8 cellular contexts compared by ENCODE assay signal in the genomic region with DNA sequence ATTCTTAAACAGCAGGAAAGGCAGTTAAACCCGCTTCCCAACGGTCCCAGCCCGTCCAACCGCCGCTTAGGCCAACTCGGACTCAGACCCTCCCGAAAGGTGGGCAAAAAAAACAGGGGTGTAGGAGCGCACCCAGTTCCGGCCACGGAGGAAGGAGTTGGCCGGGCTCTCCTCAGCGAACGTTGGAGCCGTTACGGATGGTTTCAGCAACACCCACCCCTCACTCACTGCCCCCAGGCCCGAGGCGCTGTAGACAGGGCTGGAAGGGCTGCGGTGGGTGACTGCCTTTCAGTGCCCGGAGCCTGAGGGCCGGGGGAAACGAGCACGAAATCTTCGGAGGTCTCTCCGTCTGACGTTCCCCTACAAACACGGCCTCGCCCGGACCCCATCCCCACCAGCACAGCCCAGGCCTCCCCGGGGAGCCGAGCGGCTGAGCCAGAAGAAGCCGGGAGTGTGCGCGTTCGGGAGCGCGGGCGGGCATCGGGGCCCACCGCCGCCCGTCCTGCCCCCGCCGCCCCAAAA. TPM values are rescaled to one million over a fixed set of nuclear protein-coding genes. Genes with fewer than 3 reads are reported as not detected.
A peak's percentile ranks its signal among the peaks of the same experiment; 100 is the strongest.
DNase-seq lines count a peak whose midpoint lies in the region; ATAC-seq and TF ChIP-seq lines count a peak whose summit lies in the region.

No MANE protein-coding gene starts in this region.

- CTCF ChIA-PET in SK-N-SH (lab: Yijun Ruan, JAX): interaction anchor here (0.7 kb wide), 1 partner anchor 28 kb away, joined by 3 read pairs; no protein-coding TSS in a partner anchor

- peak overlapping the region; percentile 59 for H3K27ac Mint-ChIP-seq in central memory CD8-positive, alpha-beta T cell (ENCODE audit: low read depth)

- H2AFZ ChIP-seq in SK-N-SH (ENCODE audit: low read depth): no peak overlapping the region

- H3K9me3 Mint-ChIP-seq in central memory CD8-positive, alpha-beta T cell: no peaks in the 10 kb centered on the region

- no peak for TF ChIP-seq RAD21 in SK-N-SH (IDR thresholded peaks at IDR 0.05; ENCODE audit: low read length)

- peaks cover 12% of the 10 kb centered on the region for H3F3A ChIP-seq in SK-N-SH (replicated peaks; ENCODE audit: insufficient read depth)

- H3K27me3 Mint-ChIP-seq in central memory CD8-positive, alpha-beta T cell: no peaks in the 10 kb centered on the region

- H3K9me2 ChIP-seq in SK-N-SH: no peaks in the 10 kb centered on the region

- H3K27ac ChIP-seq in SK-N-SH (ENCODE audit: low read depth in 2 of 2, low read length in 1 of 2) (peak overlapping the region; percentile 72 to 93), left lung (peak overlapping the region; percentile 84 to 89)

- H3K9me3 ChIP-seq in SK-N-SH: no peaks in the 10 kb centered on the region
- H3K9me3 ChIP-seq in left lung: no peaks in the 10 kb centered on the region

- WGBS in SK-N-SH (ENCODE audit: low lambda C conversion rate): 1% methylated on average over 23 of the region's 44 CpGs

- peak overlapping the region; percentile 96 to 99 for H3K4me3 ChIP-seq in SK-N-SH (ENCODE audit: low read depth in 2 of 2, low read length in 1 of 2)
- peak overlapping the region; percentile 66 to 97 for H3K4me3 ChIP-seq in left lung

- H3K4me3 Mint-ChIP-seq in central memory CD8-positive, alpha-beta T cell: peak overlapping the region; percentile 77

- no peaks in the 10 kb centered on the region for H3K36me3 ChIP-seq in SK-N-SH (replicated peaks in 1 of 2; ENCODE audit: control insufficient read depth in 1 of 2, insufficient read depth in 2 of 2, low read length in 1 of 2)
- no peaks in the 10 kb centered on the region for H3K36me3 ChIP-seq in left lung

- peak overlapping the region; percentile 93 for H3K9ac ChIP-seq in SK-N-SH

- TF ChIP-seq EP300 in SK-N-SH (IDR thresholded peaks at IDR 0.05; ENCODE audit: borderline replicate concordance in 1 of 2, low read depth in 1 of 2, low read length in 1 of 2): no peak

- H3K36me3 Mint-ChIP-seq in central memory CD8-positive, alpha-beta T cell (ENCODE audit: insufficient read depth): peaks cover 4% of the 10 kb centered on the region

- TF ChIP-seq CTCF in SK-N-SH (IDR thresholded peaks at IDR 0.05) (no peak), left lung (IDR thresholded peaks at IDR 0.05) (no peak)

- peak; percentile 42 for DNase-seq in activated CD4-positive, CD25-positive, alpha-beta regulatory T cell treated with anti-CD3 and anti-CD28 coated beads, Interleukin-2, amount 50 U/mL, for 72 hours
- DNase-seq in activated CD4-positive, CD25-positive, alpha-beta regulatory T cell (lab: John Stamatoyannopoulos, UW): no peak
- no peak for DNase-seq in SK-N-SH
- no peak for DNase-seq in central memory CD8-positive, alpha-beta T cell (ENCODE audit: low spot score in 2 of 2)
- peak; percentile 37 to 83 for DNase-seq in left lung
- DNase-seq in stimulated activated CD4-positive, alpha-beta T cell treated with anti-CD3 and anti-CD28 coated beads, TNF-alpha, amount 100 ng/mL, for 4 hours (ENCODE audit: low read depth in 3 of 3): peak in 2 of 3 experiments; percentile 6 to 11
- no peak for DNase-seq in activated gamma-delta T cell treated with Interleukin-2 at 50 U/mL for 16 hours

- peaks cover 50% of the 10 kb centered on the region for H4K20me1 ChIP-seq in SK-N-SH (ENCODE audit: insufficient read depth)

- intact Hi-C loops in left lung (cut with DNase I): no loop called here

- POLR2A ChIA-PET in SK-N-SH (lab: Yijun Ruan, JAX): no interaction called here

- H3K27me3 ChIP-seq in SK-N-SH (ENCODE audit: insufficient read depth): no peaks in the 10 kb centered on the region
- peaks cover 0 to 7% of the 10 kb centered on the region in 2 donors for H3K27me3 ChIP-seq in left lung

- peaks cover 41% of the 10 kb centered on the region for H3K4me1 Mint-ChIP-seq in central memory CD8-positive, alpha-beta T cell

- H3K4me2 ChIP-seq in SK-N-SH: peak overlapping the region; percentile 86

- peaks cover 63% of the 10 kb centered on the region for H3K79me2 ChIP-seq in SK-N-SH (ENCODE audit: insufficient read depth)

- ATAC-seq in central memory CD8-positive, alpha-beta T cell (replicated peaks; ENCODE audit: extremely low read depth, poor library complexity, severe bottlenecking): no peak
- ATAC-seq in left lung (peak; percentile 5), HG03432 (IDR thresholded peaks at IDR 0.05; ENCODE audit: unreplicated experiment) (no peak)

- peaks cover 21 to 33% of the 10 kb centered on the region in 2 experiments; a peak in 3 of 4 replicates for H3K4me1 ChIP-seq in SK-N-SH (ENCODE audit: control insufficient read depth in 1 of 2, insufficient read depth in 2 of 2, low read depth in 1 of 2, low read length in 1 of 2)
- H3K4me1 ChIP-seq in left lung: peaks cover 27 to 67% of the 10 kb centered on the region in 2 donors

TF ChIP-seq in SK-N-SH, 30 proteins besides CTCF, POLR2A, EP300 and RAD21:
- TF ChIP-seq TEAD4 (IDR thresholded peaks at IDR 0.05; ENCODE audit: borderline replicate concordance, insufficient read depth) (no peak), SIN3A (IDR thresholded peaks at IDR 0.05; ENCODE audit: borderline replicate concordance, low read depth, low read length) (0 out of 2 replicates have a peak, but pooled peaks have one; percentile 18)
TF ChIP-seq in SK-N-SH: peak in this region for 1.

RNA-seq across cellular contexts. Expression of a gene that starts 1.3 kb away (rescaled TPM):
- 21.7 and 25.1 TPM in 2 replicates for polyA plus RNA-seq in SK-N-SH (2012; rRNA removed)
- polyA plus RNA-seq in SK-N-SH (2012; cell fraction: cytosol; rRNA removed): 19.4 and 20.2 TPM in 2 replicates
- 44.3 and 67.7 TPM in 2 replicates for polyA plus RNA-seq in SK-N-SH (2012; cell fraction: nucleus; rRNA removed)
- 10 to 100 TPM; 46.4 to 67.4 TPM for total RNA-seq in left lung

RNA-seq across cellular contexts. Expression of a gene that starts 3.8 kb away (rescaled TPM):
- 5.1 and 6.9 TPM in 2 replicates for polyA plus RNA-seq in SK-N-SH (2012; rRNA removed)
- 4.0 and 4.9 TPM in 2 replicates for polyA plus RNA-seq in SK-N-SH (2012; cell fraction: cytosol; rRNA removed)
- 6.8 and 8.3 TPM in 2 replicates for polyA plus RNA-seq in SK-N-SH (2012; cell fraction: nucleus; rRNA removed)
- 1 to 10 TPM; 1.1 to 2.4 TPM for total RNA-seq in left lung

Comparison
In these comparisons a context has a peak if more than half of its experiments do, and no peak if none do; other contexts are left out.
1. DNase-seq: peak in activated CD4-positive, CD25-positive, alpha-beta regulatory T cell treated with anti-CD3 and anti-CD28 coated beads, Interleukin-2, amount 50 U/mL, for 72 hours (single experiment), left lung (2 of 2) and stimulated activated CD4-positive, alpha-beta T cell treated with anti-CD3 and anti-CD28 coated beads, TNF-alpha, amount 100 ng/mL, for 4 hours (2 of 3); none in activated CD4-positive, CD25-positive, alpha-beta regulatory T cell (0 of 4), SK-N-SH (single experiment), central memory CD8-positive, alpha-beta T cell (0 of 2) and activated gamma-delta T cell treated with Interleukin-2 at 50 U/mL for 16 hours (single experiment).